Comparison of ENCODE assay signal across 17 cellular contexts in the genomic region with DNA sequence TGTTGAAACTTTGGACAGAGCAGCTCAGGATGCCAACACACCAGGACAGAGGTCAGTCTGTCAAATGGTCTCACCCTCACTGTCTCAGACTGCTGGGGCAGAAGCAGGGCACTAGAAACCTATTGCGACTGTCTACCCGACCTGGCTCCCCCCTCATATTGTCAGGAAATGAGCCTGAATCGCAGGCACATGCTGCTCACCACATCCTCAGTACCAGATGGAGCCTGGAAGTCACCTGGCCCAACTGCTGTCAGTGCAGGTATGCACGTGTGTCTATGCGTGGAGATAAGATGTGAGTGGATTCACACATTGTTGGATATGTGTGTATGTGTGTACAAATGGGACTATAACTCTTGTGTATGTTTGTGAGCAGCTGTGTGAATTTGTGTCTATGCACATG. TPM values are rescaled to one million over a fixed set of nuclear protein-coding genes. Genes with fewer than 3 reads are reported as not detected.
DNase-seq lines count a peak whose midpoint lies in the region; TF ChIP-seq lines count a peak whose summit lies in the region.
"Had no signal": no experiment of that assay in that cellular context is flagged by ENCODE, and none has a peak within 500 bp of the region (broad histone marks: within the 10 kb centered on the region; RNA-seq: fewer than 3 reads in every experiment).

No MANE protein-coding gene starts in this region.

- H3K4me1 ChIP-seq in spleen: peaks cover 0 to 25% (median 19%) of the 10 kb centered on the region in 6 donors
- H3K4me1 ChIP-seq: HAP-1 had no signal

- WGBS in spleen, 5 donors: 42 to 62% (median 57%) methylated on average over 5 of the region's 5 CpGs

- H3K27ac ChIP-seq in spleen: no peak overlapping the region
- H3K27ac ChIP-seq: cardiac muscle cell, left lung, parathyroid adenoma, PC-9 had no signal

- DNase-seq in activated gamma-delta T cell treated with Interleukin-2 at 50 U/mL for 16 hours (peak; percentile 40), activated gamma-delta T cell (lab: John Stamatoyannopoulos, UW) (no peak), spleen (peak; percentile 69), NCI-H2171 treated with DMSO at 0.1 percent for 48 hours (lab: John Stamatoyannopoulos, UW) (no peak)
- DNase-seq: COR-L47; effector memory CD4-positive, alpha-beta T cell; NCI-H2081 treated with DMSO at 0.1 percent for 48 hours; NCI-H526 treated with DMSO at 0.1 percent for 48 hours; PC-9; SK-N-SH; stimulated activated naive CD4-positive, alpha-beta T cell treated with Interleukin-2 at 50 U/mL for 16 hours had no signal

- H3K36me3 ChIP-seq in spleen: no peaks in the 10 kb centered on the region
- H3K36me3 ChIP-seq: cardiac muscle cell, HAP-1, left lung had no signal

- H3K4me3 ChIP-seq in spleen: no peak overlapping the region
- H3K4me3 ChIP-seq: cardiac muscle cell, HAP-1, left lung, PC-9, skin epidermis had no signal

- peaks cover 6 to 63% (median 20%) of the 10 kb centered on the region in 7 donors for H3K27me3 ChIP-seq in spleen (replicated peaks in 1 of 7)

- H3K9me3 ChIP-seq in spleen: no peaks in the 10 kb centered on the region
- H3K9me3 ChIP-seq: HAP-1, left lung, SK-N-SH had no signal

- TF ChIP-seq CTCF in spleen (IDR thresholded peaks at IDR 0.05 in 8 of 11, conservative IDR thresholded peaks at IDR 0.05 in 3 of 11): no peak

- no peak for TF ChIP-seq POLR2A in spleen (IDR thresholded peaks at IDR 0.05)

- intact Hi-C loops in spleen (cut with DNase I; ENCODE audit: low total_unique reads): no loop called here

RNA-seq across cellular contexts. Expression of gene CDHR1, which starts 3.2 kb away (rescaled TPM):
- 10 to 100 TPM in 1 of 7 donors, 1 to 10 TPM in 6; 2.5 to 10.6 (median 7.3) TPM for total RNA-seq in spleen
- polyA plus RNA-seq in spleen: 1 to 10 TPM in 2 of 3 donors, under 1 TPM in 1; 0.53 to 2.2 (median 2.1) TPM
- total RNA-seq: G401, PC-9 had no signal

RNA-seq across cellular contexts. Expression of gene GPR15LG, which starts 17.5 kb away (rescaled TPM):
- total RNA-seq in spleen: not detected
- under 1 TPM in 1 of 3 donors, not detected in 2; 0.16 TPM for polyA plus RNA-seq in spleen
- total RNA-seq: cardiac muscle cell, G401, left lung, PC-9 had no signal
- polyA plus RNA-seq: cardiac muscle cell, SK-N-SH had no signal

RNA-seq across cellular contexts. Expression of gene LRIT2, which starts 34.2 kb away (rescaled TPM):
- not detected for total RNA-seq in spleen
- polyA plus RNA-seq in spleen: not detected
- total RNA-seq: cardiac muscle cell, G401, left lung, PC-9 had no signal
- polyA plus RNA-seq: cardiac muscle cell, SK-N-SH had no signal

RNA-seq across cellular contexts. Expression of gene LRIT1, which starts 50.2 kb away (rescaled TPM):
- total RNA-seq in spleen: not detected
- polyA plus RNA-seq in spleen: not detected
- total RNA-seq: cardiac muscle cell, G401, left lung, PC-9 had no signal
- polyA plus RNA-seq: cardiac muscle cell, SK-N-SH had no signal

RNA-seq across cellular contexts. Expression of gene GHITM, which starts 51.8 kb away (rescaled TPM):
- 100 to 1,000 TPM in 5 of 7 donors, 10 to 100 TPM in 2; 95.0 to 152 (median 103) TPM for total RNA-seq in spleen
- polyA plus RNA-seq in spleen: 100 to 1,000 TPM in 1 of 3 donors, 10 to 100 TPM in 2; 69.2 to 117 (median 99.9) TPM

Comparison
In these comparisons a context has a peak if more than half of its experiments do, and no peak if none do; other contexts are left out.
1. DNase-seq: peak in activated gamma-delta T cell treated with Interleukin-2 at 50 U/mL for 16 hours (single experiment) and spleen (single experiment); none in activated gamma-delta T cell (single experiment) and NCI-H2171 treated with DMSO at 0.1 percent for 48 hours (single experiment).